ENCODE assay signal across 1 cellular context in genomic region chr2:197059498-197059897, GRCh38.
TF ChIP-seq lines count a peak whose summit lies in the region.

No MANE protein-coding gene starts in this region.

TF ChIP-seq in SK-N-SH, 30 proteins besides CTCF, POLR2A, EP300 and RAD21 (continued from another document):
- TF ChIP-seq RCOR1 (IDR thresholded peaks at IDR 0.05; ENCODE audit: low read length) = peak; percentile 82
- TF ChIP-seq, protein P1, sequence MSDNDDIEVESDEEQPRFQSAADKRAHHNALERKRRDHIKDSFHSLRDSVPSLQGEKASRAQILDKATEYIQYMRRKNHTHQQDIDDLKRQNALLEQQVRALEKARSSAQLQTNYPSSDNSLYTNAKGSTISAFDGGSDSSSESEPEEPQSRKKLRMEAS (IDR thresholded peaks at IDR 0.05; ENCODE audit: low read depth) = no peak
